Comparison of ENCODE assay signal across 8 cellular contexts in genomic region chr3:71065764-71066013, GRCh38.
DNase-seq lines count a peak whose midpoint lies in the region; ATAC-seq and TF ChIP-seq lines count a peak whose summit lies in the region.

No MANE protein-coding gene starts in this region.

- no peaks in the 10 kb centered on the region for H3K27me3 Mint-ChIP-seq in natural killer cell (ENCODE audit: low read depth in 2 of 2)
- no peaks in the 10 kb centered on the region for H3K27me3 Mint-ChIP-seq in natural killer cell treated with Interleukin-12 subunit alpha and Interleukin-12 subunit beta and Interleukin-15 and Interleukin-18, amount 100 ng/mL, for 72 hours

- ATAC-seq in natural killer cell (no peak), GM18909 (IDR thresholded peaks at IDR 0.05; ENCODE audit: poor library complexity, unreplicated experiment) (no peak)
- ATAC-seq in natural killer cell treated with Interleukin-12 subunit alpha and Interleukin-12 subunit beta and Interleukin-15 and Interleukin-18, amount 100 ng/mL, for 72 hours = no peak

- intact Hi-C loops in natural killer cell (cut with micrococcal nuclease) (loop anchor here (1.0 to 2.0 kb wide), 6 partner anchors 15 to 519 kb away; no protein-coding TSS in a partner anchor), vagina (cut with DNase I) (loop anchor here (10.0 kb wide), 2 partner anchors 51 to 69 kb away; no protein-coding TSS in a partner anchor)

- H3K4me3 ChIP-seq in mucosa of stomach (ENCODE audit: low read length) (peak overlapping the region; percentile 39), vagina (peak overlapping the region; percentile 78 to 79)

- peaks cover 33% of the 10 kb centered on the region for H3K4me1 ChIP-seq in mucosa of stomach (ENCODE audit: control insufficient read depth, insufficient read depth, low read length)
- peaks cover 69% of the 10 kb centered on the region for H3K4me1 ChIP-seq in vagina

- no peaks in the 10 kb centered on the region for H3K36me3 ChIP-seq in mucosa of stomach (ENCODE audit: control insufficient read depth, insufficient read depth, low read length)
- no peaks in the 10 kb centered on the region for H3K36me3 ChIP-seq in vagina

- DNase-seq in natural killer cell (no peak), caudate nucleus (lab: John Stamatoyannopoulos, UW) (no peak), vagina (ENCODE audit: extremely low spot score in 2 of 2) (no peak), ACHN (no peak), HK-2 (ENCODE audit: unreplicated experiment) (no peak)
- DNase-seq in natural killer cell treated with Interleukin-12 subunit alpha and Interleukin-12 subunit beta and Interleukin-15 and Interleukin-18, amount 100 ng/mL, for 72 hours (ENCODE audit: low spot score) = no peak

- TF ChIP-seq POLR2A in vagina (IDR thresholded peaks at IDR 0.05) = no peak

- in situ Hi-C loops in ACHN (cut with HindIII; ENCODE audit: low pct_ligation_motif_present, low pct_unique_long_range_greater_than_20kb, low sequenced_read_pairs) = no loop called here

- no peaks in the 10 kb centered on the region for H3K27me3 ChIP-seq in mucosa of stomach (ENCODE audit: control insufficient read depth, insufficient read depth, low read length)
- H3K27me3 ChIP-seq in vagina = no peaks in the 10 kb centered on the region

- peaks cover 45 to 51% of the 10 kb centered on the region in 2 donors for H3K4me1 Mint-ChIP-seq in natural killer cell
- peaks cover 46 to 55% of the 10 kb centered on the region in 2 donors for H3K4me1 Mint-ChIP-seq in natural killer cell treated with Interleukin-12 subunit alpha and Interleukin-12 subunit beta and Interleukin-15 and Interleukin-18, amount 100 ng/mL, for 72 hours (ENCODE audit: low read depth in 2 of 2)

- no peaks in the 10 kb centered on the region for H3K9me3 ChIP-seq in mucosa of stomach (ENCODE audit: control insufficient read depth, low read length)
- no peaks in the 10 kb centered on the region for H3K9me3 ChIP-seq in vagina

- peak overlapping the region; percentile 79 for H3K27ac ChIP-seq in caudate nucleus (ENCODE audit: low read depth, low read length)
- H3K27ac ChIP-seq in vagina = peak overlapping the region; percentile 99

- peak overlapping the region; percentile 86 for H3K9ac ChIP-seq in mucosa of stomach (ENCODE audit: low read length)

- H3K4me3 Mint-ChIP-seq in natural killer cell = peak overlapping the region; percentile 93
- H3K4me3 Mint-ChIP-seq in natural killer cell treated with Interleukin-12 subunit alpha and Interleukin-12 subunit beta and Interleukin-15 and Interleukin-18, amount 100 ng/mL, for 72 hours = no peak overlapping the region

- H3K27ac Mint-ChIP-seq in natural killer cell = no peak overlapping the region
- no peak overlapping the region for H3K27ac Mint-ChIP-seq in natural killer cell treated with Interleukin-12 subunit alpha and Interleukin-12 subunit beta and Interleukin-15 and Interleukin-18, amount 100 ng/mL, for 72 hours

- no peaks in the 10 kb centered on the region for H3K36me3 Mint-ChIP-seq in natural killer cell
- H3K36me3 Mint-ChIP-seq in natural killer cell treated with Interleukin-12 subunit alpha and Interleukin-12 subunit beta and Interleukin-15 and Interleukin-18, amount 100 ng/mL, for 72 hours = no peaks in the 10 kb centered on the region

- H3K9me3 Mint-ChIP-seq in natural killer cell = no peaks in the 10 kb centered on the region
- H3K9me3 Mint-ChIP-seq in natural killer cell treated with Interleukin-12 subunit alpha and Interleukin-12 subunit beta and Interleukin-15 and Interleukin-18, amount 100 ng/mL, for 72 hours = no peaks in the 10 kb centered on the region

- TF ChIP-seq CTCF in natural killer cell (IDR thresholded peaks at IDR 0.05) (no peak), vagina (IDR thresholded peaks at IDR 0.05) (no peak)
